8 cellular contexts compared by ENCODE assay signal in genomic region chr12:50506753-50507473, GRCh38. TPM values are rescaled to one million over a fixed set of nuclear protein-coding genes. Genes with fewer than 3 reads are reported as not detected.
DNase-seq lines count a peak whose midpoint lies in the region; ATAC-seq and TF ChIP-seq lines count a peak whose summit lies in the region.

No MANE protein-coding gene starts in this region.

- H3K36me3 Mint-ChIP-seq in Caco-2 (ENCODE audit: insufficient read depth, unreplicated experiment), result no peaks in the 10 kb centered on the region
- no peaks in the 10 kb centered on the region for H3K36me3 Mint-ChIP-seq in osteocyte (ENCODE audit: unreplicated experiment)

- peak overlapping the region; percentile 73 for H3K27ac ChIP-seq in RWPE2 (ENCODE audit: poor library complexity, severe bottlenecking)

- H3K9me3 Mint-ChIP-seq in Caco-2 (ENCODE audit: unreplicated experiment), result no peaks in the 10 kb centered on the region
- no peaks in the 10 kb centered on the region for H3K9me3 Mint-ChIP-seq in osteocyte (ENCODE audit: unreplicated experiment)

- CTCF ChIA-PET in Caco-2 (lab: Charles Lee), result interaction anchor here (0.5 to 2.0 kb wide), 2 partner anchors 9 to 131 kb away, joined by 5 to 7 read pairs; no protein-coding TSS in a partner anchor

- H3K27me3 ChIP-seq in Caco-2 (replicated peaks; ENCODE audit: control insufficient read depth, insufficient read depth, low read length), result no peaks in the 10 kb centered on the region
- no peaks in the 10 kb centered on the region for H3K27me3 ChIP-seq in RWPE2 (ENCODE audit: insufficient read depth, poor library complexity, severe bottlenecking)

- no TSS peak for BruUV-seq in Caco-2 (replicated peaks; lab: Mats Ljungman, UMichigan)

- intact Hi-C loops in Caco-2 (cut with micrococcal nuclease; ENCODE audit: unreplicated experiment), result loop anchor here (5.0 kb wide), 1 partner anchor 40 kb away; no protein-coding TSS in a partner anchor

- ATAC-seq in RWPE2 (ENCODE audit: low read depth) (no peak), GM19467 (IDR thresholded peaks at IDR 0.05; ENCODE audit: unreplicated experiment) (no peak)

- DNase-seq in Caco-2 (no peak), RWPE2 (ENCODE audit: low spot score) (no peak), epithelial cell of esophagus (ENCODE audit: low read depth) (no peak), osteocyte (ENCODE audit: extremely low spot score, unreplicated experiment) (no peak), ecto neural progenitor cell (ENCODE audit: low spot score) (no peak), NCI-H2081 (lab: John Stamatoyannopoulos, UW) (no peak), NCI-H1694 (lab: John Stamatoyannopoulos, UW) (no peak)

- H3K4me1 ChIP-seq in Caco-2 (peaks cover 37% of the 10 kb centered on the region), RWPE2 (ENCODE audit: insufficient read depth, poor library complexity, severe bottlenecking) (peaks cover 33% of the 10 kb centered on the region)

- no peaks in the 10 kb centered on the region for H3K9me3 ChIP-seq in Caco-2
- H3K9me3 ChIP-seq in RWPE2 (ENCODE audit: severe bottlenecking), result no peaks in the 10 kb centered on the region

- H3K27ac Mint-ChIP-seq in Caco-2 (ENCODE audit: unreplicated experiment) (peak overlapping the region; percentile 42), osteocyte (ENCODE audit: unreplicated experiment) (no peak overlapping the region)

- TF ChIP-seq CTCF in Caco-2 (IDR thresholded peaks at IDR 0.05; ENCODE audit: insufficient read depth in 1 of 2, low read depth in 1 of 2, low read length in 1 of 2, severe bottlenecking in 1 of 2, unreplicated experiment in 1 of 2) (no peak), RWPE2 (IDR thresholded peaks at IDR 0.05; ENCODE audit: poor library complexity, severe bottlenecking) (no peak), epithelial cell of esophagus (IDR thresholded peaks at IDR 0.05; ENCODE audit: insufficient read depth, low read depth, low read length, missing control alignments) (no peak), osteocyte (IDR thresholded peaks at IDR 0.05) (no peak)

- H3K27me3 Mint-ChIP-seq in Caco-2 (ENCODE audit: insufficient read depth, unreplicated experiment) (no peaks in the 10 kb centered on the region), osteocyte (ENCODE audit: unreplicated experiment) (no peaks in the 10 kb centered on the region)

- H3K36me3 ChIP-seq in Caco-2 (ENCODE audit: control insufficient read depth, insufficient read depth, low read length) (no peaks in the 10 kb centered on the region), RWPE2 (ENCODE audit: low read depth) (0 out of 2 replicates have a peak, but pooled peaks cover 2% of the 10 kb centered on the region)

- H3K4me3 ChIP-seq in Caco-2 (ENCODE audit: low read depth, low read length) (peak overlapping the region; percentile 11), RWPE2 (ENCODE audit: severe bottlenecking) (peak overlapping the region; percentile 92), epithelial cell of esophagus (ENCODE audit: low read length) (peak overlapping the region; percentile 87)

- peak overlapping the region; percentile 89 for H3K4me3 Mint-ChIP-seq in Caco-2 (ENCODE audit: unreplicated experiment)
- peak overlapping the region; percentile 96 for H3K4me3 Mint-ChIP-seq in osteocyte (ENCODE audit: unreplicated experiment)

- H3K4me1 Mint-ChIP-seq in Caco-2 (ENCODE audit: low read depth, unreplicated experiment), result peaks cover 19% of the 10 kb centered on the region
- peaks cover 34% of the 10 kb centered on the region for H3K4me1 Mint-ChIP-seq in osteocyte (ENCODE audit: unreplicated experiment)

- POLR2A ChIA-PET in Caco-2 (lab: Charles Lee), result no interaction called here

RNA-seq across cellular contexts. Expression of gene DIP2B, which starts 2.1 kb away (rescaled TPM):
- total RNA-seq in Caco-2 (2022) (32.7 and 34.2 TPM in 2 replicates), osteocyte (28.9 and 32.1 TPM in 2 replicates)

Comparison
In these comparisons a context has a peak if more than half of its experiments do, and no peak if none do; other contexts are left out.
1. H3K4me3 ChIP-seq: peak in every context shown above with its lines; median percentile 92 in RWPE2; 87 in epithelial cell of esophagus; 11 in Caco-2.